ENCODE assay signal across 3 cellular contexts in the genomic region with DNA sequence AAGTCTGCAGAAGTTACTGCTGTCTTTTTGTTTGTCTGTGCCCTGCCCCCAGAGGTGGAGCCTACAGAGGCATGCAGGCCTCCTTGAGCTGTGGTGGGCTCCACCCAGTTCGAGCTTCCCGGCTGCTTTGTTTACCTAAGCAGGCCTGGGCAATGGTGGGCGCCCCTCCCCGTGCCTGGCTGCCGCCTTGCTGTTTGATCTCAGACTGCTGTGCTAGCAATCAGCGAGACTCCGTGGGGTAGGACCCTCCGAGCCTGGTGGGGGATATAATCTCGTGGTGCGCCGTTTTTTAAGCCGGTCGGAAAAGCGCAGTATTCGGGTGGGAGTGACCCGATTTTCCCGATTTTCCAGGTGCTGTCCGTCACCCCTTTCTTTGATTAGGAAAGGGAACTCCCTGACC. TPM values are rescaled to one million over a fixed set of nuclear protein-coding genes. Genes with fewer than 3 reads are reported as not detected.
"Had no signal": no experiment of that assay in that cellular context is flagged by ENCODE, and none has a peak within 500 bp of the region (broad histone marks: within the 10 kb centered on the region; RNA-seq: fewer than 3 reads in every experiment).

No MANE protein-coding gene starts in this region.

RNA-seq across cellular contexts. Expression of a gene that starts 36.0 kb away (rescaled TPM):
- total RNA-seq: kidney epithelial cell, lung microvascular endothelial cell, osteoblast had no signal
